Comparison of ENCODE assay signal across 1 cellular context in the genomic region with DNA sequence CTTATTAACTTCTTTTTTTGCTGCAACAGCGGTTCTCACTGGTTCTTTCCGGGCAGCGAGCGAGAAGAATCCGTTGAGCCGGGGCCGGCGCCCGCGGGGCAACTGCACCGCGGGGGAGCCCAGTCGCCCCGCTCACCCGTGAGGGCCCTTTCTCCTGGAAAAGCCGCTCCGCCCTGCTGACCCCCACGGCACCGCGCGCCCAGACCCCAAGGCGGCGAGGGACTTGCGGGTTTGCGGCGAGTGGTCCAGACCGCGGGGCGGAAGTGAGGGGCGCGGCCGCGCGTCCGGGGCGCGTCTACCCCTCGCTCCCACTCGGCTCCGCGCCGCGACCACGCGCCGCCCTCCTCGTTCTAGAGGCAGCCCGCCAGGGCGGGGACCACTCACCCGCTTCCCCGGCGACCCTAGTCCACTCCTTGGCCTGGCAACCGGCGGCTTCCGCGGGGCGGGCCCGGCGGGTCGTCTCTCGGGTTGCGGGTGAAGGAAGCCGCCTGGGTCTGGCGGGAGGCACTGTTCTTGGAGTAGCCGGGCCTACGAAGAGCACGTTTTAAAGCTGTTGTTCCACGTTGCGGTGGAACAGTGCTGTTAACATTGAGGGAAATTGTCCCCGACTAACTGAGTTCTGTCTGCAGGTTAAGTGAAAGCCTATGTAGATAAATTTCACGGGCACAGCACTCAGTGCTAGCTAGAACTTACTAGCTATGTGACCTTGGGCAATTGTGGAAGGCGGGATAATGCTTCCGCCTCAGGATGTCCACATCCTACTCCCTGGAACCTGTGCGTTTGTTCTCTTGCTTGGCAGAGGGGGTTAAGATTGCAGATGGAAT.
TF ChIP-seq lines count a peak whose summit lies in the region.

TSS of gene NEK3 (minus strand) at position 439 of the 824 bp plus-strand sequence. CDS start 3,406 bp downstream, outside the sequence.

TF ChIP-seq in HepG2, 621 proteins besides CTCF, POLR2A, EP300 and RAD21 (continued from another document and continues in another):
- TF ChIP-seq, protein P1, sequence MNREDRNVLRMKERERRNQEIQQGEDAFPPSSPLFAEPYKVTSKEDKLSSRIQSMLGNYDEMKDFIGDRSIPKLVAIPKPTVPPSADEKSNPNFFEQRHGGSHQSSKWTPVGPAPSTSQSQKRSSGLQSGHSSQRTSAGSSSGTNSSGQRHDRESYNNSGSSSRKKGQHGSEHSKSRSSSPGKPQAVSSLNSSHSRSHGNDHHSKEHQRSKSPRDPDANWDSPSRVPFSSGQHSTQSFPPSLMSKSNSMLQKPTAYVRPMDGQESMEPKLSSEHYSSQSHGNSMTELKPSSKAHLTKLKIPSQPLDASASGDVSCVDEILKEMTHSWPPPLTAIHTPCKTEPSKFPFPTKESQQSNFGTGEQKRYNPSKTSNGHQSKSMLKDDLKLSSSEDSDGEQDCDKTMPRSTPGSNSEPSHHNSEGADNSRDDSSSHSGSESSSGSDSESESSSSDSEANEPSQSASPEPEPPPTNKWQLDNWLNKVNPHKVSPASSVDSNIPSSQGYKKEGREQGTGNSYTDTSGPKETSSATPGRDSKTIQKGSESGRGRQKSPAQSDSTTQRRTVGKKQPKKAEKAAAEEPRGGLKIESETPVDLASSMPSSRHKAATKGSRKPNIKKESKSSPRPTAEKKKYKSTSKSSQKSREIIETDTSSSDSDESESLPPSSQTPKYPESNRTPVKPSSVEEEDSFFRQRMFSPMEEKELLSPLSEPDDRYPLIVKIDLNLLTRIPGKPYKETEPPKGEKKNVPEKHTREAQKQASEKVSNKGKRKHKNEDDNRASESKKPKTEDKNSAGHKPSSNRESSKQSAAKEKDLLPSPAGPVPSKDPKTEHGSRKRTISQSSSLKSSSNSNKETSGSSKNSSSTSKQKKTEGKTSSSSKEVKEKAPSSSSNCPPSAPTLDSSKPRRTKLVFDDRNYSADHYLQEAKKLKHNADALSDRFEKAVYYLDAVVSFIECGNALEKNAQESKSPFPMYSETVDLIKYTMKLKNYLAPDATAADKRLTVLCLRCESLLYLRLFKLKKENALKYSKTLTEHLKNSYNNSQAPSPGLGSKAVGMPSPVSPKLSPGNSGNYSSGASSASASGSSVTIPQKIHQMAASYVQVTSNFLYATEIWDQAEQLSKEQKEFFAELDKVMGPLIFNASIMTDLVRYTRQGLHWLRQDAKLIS (CRISPR knock-in tag; IDR thresholded peaks at IDR 0.05) = peak; percentile 82
- TF ChIP-seq, protein P2, sequence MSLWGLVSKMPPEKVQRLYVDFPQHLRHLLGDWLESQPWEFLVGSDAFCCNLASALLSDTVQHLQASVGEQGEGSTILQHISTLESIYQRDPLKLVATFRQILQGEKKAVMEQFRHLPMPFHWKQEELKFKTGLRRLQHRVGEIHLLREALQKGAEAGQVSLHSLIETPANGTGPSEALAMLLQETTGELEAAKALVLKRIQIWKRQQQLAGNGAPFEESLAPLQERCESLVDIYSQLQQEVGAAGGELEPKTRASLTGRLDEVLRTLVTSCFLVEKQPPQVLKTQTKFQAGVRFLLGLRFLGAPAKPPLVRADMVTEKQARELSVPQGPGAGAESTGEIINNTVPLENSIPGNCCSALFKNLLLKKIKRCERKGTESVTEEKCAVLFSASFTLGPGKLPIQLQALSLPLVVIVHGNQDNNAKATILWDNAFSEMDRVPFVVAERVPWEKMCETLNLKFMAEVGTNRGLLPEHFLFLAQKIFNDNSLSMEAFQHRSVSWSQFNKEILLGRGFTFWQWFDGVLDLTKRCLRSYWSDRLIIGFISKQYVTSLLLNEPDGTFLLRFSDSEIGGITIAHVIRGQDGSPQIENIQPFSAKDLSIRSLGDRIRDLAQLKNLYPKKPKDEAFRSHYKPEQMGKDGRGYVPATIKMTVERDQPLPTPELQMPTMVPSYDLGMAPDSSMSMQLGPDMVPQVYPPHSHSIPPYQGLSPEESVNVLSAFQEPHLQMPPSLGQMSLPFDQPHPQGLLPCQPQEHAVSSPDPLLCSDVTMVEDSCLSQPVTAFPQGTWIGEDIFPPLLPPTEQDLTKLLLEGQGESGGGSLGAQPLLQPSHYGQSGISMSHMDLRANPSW (CRISPR knock-in tag; IDR thresholded peaks at IDR 0.05; ENCODE audit: borderline replicate concordance) = 0 out of 2 replicates have a peak, but pooled peaks have one; percentile 39
- TF ChIP-seq ZNF75D (CRISPR knock-in tag; IDR thresholded peaks at IDR 0.05; ENCODE audit: borderline replicate concordance) = peak; percentile 20; the same call in 1 of the 2 replicates
- peak; percentile 47 for TF ChIP-seq ELF1 (CRISPR knock-in tag; IDR thresholded peaks at IDR 0.05)
- TF ChIP-seq ZNF513 (CRISPR knock-in tag; conservative IDR thresholded peaks at IDR 0.05) = no peak
- TF ChIP-seq ZNF773 (CRISPR knock-in tag; IDR thresholded peaks at IDR 0.05; ENCODE audit: borderline replicate concordance) = peak; percentile 87; the same call in 1 of the 2 replicates
- peak; percentile 81; the same call in 1 of the 2 replicates for TF ChIP-seq EED (CRISPR knock-in tag; IDR thresholded peaks at IDR 0.05)
- peak; percentile 91; the same call in 1 of the 2 replicates for TF ChIP-seq ZIK1 (CRISPR knock-in tag; IDR thresholded peaks at IDR 0.05; ENCODE audit: borderline replicate concordance, low read depth)
- peak; percentile 88 for TF ChIP-seq SRY (CRISPR knock-in tag; IDR thresholded peaks at IDR 0.05)
- peak; percentile 99 for TF ChIP-seq ZSCAN12 (CRISPR knock-in tag; IDR thresholded peaks at IDR 0.05)
- TF ChIP-seq SP4 (CRISPR knock-in tag; IDR thresholded peaks at IDR 0.05) = peak; percentile 44
- 0 out of 2 replicates have a peak, but pooled peaks have one; percentile 41 for TF ChIP-seq RXRB (CRISPR knock-in tag; IDR thresholded peaks at IDR 0.05; ENCODE audit: borderline replicate concordance)
- peak; percentile 52 for TF ChIP-seq RBM39 (IDR thresholded peaks at IDR 0.05; ENCODE audit: low read depth, low read length, poor library complexity, severe bottlenecking)
- TF ChIP-seq U2AF1 (optimal IDR thresholded peaks at IDR 0.05; ENCODE audit: low read depth, low read length) = no peak
- no peak; the same call in none of the 2 replicates for TF ChIP-seq ZNF512 (CRISPR knock-in tag; IDR thresholded peaks at IDR 0.05)
- peak; percentile 45; the same call in 1 of the 2 replicates for TF ChIP-seq CEBPG (CRISPR knock-in tag; IDR thresholded peaks at IDR 0.05)
- peak; percentile 91; the same call in 1 of the 2 replicates for TF ChIP-seq ZNF558 (CRISPR knock-in tag; IDR thresholded peaks at IDR 0.05; ENCODE audit: borderline replicate concordance)
- TF ChIP-seq ZFP41 (CRISPR knock-in tag; IDR thresholded peaks at IDR 0.05; ENCODE audit: borderline replicate concordance) = peak; percentile 98
- TF ChIP-seq HOMEZ (CRISPR knock-in tag; IDR thresholded peaks at IDR 0.05; ENCODE audit: low read depth) = no peak
- TF ChIP-seq ZNF841 (CRISPR knock-in tag; IDR thresholded peaks at IDR 0.05; ENCODE audit: borderline replicate concordance) = peak; percentile 85; the same call in 1 of the 2 replicates
- TF ChIP-seq, protein P3, sequence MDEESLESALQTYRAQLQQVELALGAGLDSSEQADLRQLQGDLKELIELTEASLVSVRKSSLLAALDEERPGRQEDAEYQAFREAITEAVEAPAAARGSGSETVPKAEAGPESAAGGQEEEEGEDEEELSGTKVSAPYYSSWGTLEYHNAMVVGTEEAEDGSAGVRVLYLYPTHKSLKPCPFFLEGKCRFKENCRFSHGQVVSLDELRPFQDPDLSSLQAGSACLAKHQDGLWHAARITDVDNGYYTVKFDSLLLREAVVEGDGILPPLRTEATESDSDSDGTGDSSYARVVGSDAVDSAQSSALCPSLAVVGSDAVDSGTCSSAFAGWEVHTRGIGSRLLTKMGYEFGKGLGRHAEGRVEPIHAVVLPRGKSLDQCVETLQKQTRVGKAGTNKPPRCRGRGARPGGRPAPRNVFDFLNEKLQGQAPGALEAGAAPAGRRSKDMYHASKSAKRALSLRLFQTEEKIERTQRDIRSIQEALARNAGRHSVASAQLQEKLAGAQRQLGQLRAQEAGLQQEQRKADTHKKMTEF (CRISPR knock-in tag; IDR thresholded peaks at IDR 0.05) = peak; percentile 83
- TF ChIP-seq ZNF451 (CRISPR knock-in tag; IDR thresholded peaks at IDR 0.05) = peak; percentile 70; the same call in 1 of the 2 replicates
- no peak; the same call in 1 of the 2 replicates for TF ChIP-seq ZNF724P (CRISPR knock-in tag; IDR thresholded peaks at IDR 0.05; ENCODE audit: borderline replicate concordance)
- 0 out of 2 replicates have a peak, but pooled peaks have one; percentile 48 for TF ChIP-seq HOXA9 (CRISPR knock-in tag; IDR thresholded peaks at IDR 0.05; ENCODE audit: borderline replicate concordance)
- TF ChIP-seq GABPB1 (CRISPR knock-in tag; IDR thresholded peaks at IDR 0.05) = peak; percentile 84
- peak; percentile 60 for TF ChIP-seq NR2C2 (CRISPR knock-in tag; IDR thresholded peaks at IDR 0.05; ENCODE audit: borderline replicate concordance)
- peak; percentile 83 for TF ChIP-seq SRSF4 (IDR thresholded peaks at IDR 0.05; ENCODE audit: low read depth, low read length, poor library complexity, severe bottlenecking)
- peak; percentile 89; the same call in 1 of the 2 replicates for TF ChIP-seq LBX2 (CRISPR knock-in tag; IDR thresholded peaks at IDR 0.05; ENCODE audit: borderline replicate concordance)
- TF ChIP-seq SKI (IDR thresholded peaks at IDR 0.05; ENCODE audit: partially characterized antibody) = no peak
- no peak for TF ChIP-seq EHMT2 (IDR thresholded peaks at IDR 0.05; ENCODE audit: borderline replicate concordance, low read depth, low read length)
- no peak for TF ChIP-seq ZSCAN22 (CRISPR knock-in tag; IDR thresholded peaks at IDR 0.05)
- TF ChIP-seq IRF9 (CRISPR knock-in tag; IDR thresholded peaks at IDR 0.05; ENCODE audit: borderline replicate concordance) = peak; percentile 50; the same call in 1 of the 2 replicates
- no peak; the same call in 1 of the 2 replicates for TF ChIP-seq GRHL1 (CRISPR knock-in tag; conservative IDR thresholded peaks at IDR 0.05)
- TF ChIP-seq ZSCAN25 (CRISPR knock-in tag; IDR thresholded peaks at IDR 0.05) = no peak
- peak; percentile 31; the same call in 1 of the 2 replicates for TF ChIP-seq RXRA (CRISPR knock-in tag; IDR thresholded peaks at IDR 0.05)
- TF ChIP-seq ZNF891 (CRISPR knock-in tag; IDR thresholded peaks at IDR 0.05) = peak; percentile 68; the same call in 1 of the 2 replicates
- TF ChIP-seq HNRNPK (IDR thresholded peaks at IDR 0.05; ENCODE audit: low read depth, low read length, poor library complexity, severe bottlenecking) = no peak
- peak; percentile 16 for TF ChIP-seq FOSL2 (CRISPR knock-in tag; IDR thresholded peaks at IDR 0.05)
